1 cellular context compared by ENCODE assay signal in the genomic region with DNA sequence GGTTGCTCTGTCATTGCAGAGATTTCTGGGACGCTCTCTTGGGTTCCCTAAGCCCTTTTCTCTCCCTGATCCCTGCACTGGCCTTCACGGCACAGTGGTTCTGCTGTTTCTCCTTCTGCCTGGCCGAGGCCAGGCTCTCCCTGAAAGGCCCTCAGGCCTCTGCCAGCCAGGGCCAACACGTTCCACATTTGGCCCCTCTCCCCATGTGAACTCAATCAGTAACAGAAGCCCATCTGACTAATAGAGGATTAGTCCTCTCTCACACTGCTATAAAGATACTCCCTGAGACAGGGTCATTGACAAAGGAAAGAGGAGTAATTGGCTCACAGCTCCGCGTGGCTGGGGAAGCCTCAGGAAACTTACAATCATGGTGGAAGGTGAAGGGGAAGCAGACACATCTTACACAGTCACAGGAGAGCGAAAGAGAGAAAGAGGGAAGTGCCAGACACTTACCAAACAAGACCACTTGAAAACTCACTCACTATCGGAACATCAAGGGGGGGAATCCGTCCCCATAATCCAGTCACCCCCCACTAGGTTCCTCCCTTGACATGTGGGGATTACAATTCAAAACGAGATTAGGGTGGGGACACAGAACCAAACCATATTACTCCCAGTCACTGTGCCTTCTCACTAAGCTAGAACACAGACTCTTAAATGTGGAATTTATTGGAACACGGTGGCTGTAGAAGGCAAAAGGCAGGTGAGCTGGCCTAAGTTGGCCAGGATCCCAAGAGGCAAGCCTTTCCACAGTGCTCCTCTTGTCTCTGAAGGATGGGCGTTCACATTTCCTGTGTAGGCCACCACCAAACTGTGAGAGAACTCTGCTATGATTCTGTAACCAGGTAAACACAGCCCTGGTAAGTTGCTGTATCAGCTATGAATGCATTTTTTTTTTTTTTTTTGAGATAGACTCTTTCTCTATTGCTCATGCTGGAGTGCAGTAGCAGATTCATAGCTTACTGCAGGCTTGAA.
TF ChIP-seq lines count a peak whose summit lies in the region.

No MANE protein-coding gene starts in this region.

TF ChIP-seq in GM23338, 12 proteins besides CTCF, POLR2A, EP300 and RAD21:
- no peak for TF ChIP-seq REST (IDR thresholded peaks at IDR 0.05; ENCODE audit: unreplicated experiment)
- TF ChIP-seq ZNF114 (CRISPR knock-in tag; IDR thresholded peaks at IDR 0.05) = no peak
- TF ChIP-seq, protein P1, sequence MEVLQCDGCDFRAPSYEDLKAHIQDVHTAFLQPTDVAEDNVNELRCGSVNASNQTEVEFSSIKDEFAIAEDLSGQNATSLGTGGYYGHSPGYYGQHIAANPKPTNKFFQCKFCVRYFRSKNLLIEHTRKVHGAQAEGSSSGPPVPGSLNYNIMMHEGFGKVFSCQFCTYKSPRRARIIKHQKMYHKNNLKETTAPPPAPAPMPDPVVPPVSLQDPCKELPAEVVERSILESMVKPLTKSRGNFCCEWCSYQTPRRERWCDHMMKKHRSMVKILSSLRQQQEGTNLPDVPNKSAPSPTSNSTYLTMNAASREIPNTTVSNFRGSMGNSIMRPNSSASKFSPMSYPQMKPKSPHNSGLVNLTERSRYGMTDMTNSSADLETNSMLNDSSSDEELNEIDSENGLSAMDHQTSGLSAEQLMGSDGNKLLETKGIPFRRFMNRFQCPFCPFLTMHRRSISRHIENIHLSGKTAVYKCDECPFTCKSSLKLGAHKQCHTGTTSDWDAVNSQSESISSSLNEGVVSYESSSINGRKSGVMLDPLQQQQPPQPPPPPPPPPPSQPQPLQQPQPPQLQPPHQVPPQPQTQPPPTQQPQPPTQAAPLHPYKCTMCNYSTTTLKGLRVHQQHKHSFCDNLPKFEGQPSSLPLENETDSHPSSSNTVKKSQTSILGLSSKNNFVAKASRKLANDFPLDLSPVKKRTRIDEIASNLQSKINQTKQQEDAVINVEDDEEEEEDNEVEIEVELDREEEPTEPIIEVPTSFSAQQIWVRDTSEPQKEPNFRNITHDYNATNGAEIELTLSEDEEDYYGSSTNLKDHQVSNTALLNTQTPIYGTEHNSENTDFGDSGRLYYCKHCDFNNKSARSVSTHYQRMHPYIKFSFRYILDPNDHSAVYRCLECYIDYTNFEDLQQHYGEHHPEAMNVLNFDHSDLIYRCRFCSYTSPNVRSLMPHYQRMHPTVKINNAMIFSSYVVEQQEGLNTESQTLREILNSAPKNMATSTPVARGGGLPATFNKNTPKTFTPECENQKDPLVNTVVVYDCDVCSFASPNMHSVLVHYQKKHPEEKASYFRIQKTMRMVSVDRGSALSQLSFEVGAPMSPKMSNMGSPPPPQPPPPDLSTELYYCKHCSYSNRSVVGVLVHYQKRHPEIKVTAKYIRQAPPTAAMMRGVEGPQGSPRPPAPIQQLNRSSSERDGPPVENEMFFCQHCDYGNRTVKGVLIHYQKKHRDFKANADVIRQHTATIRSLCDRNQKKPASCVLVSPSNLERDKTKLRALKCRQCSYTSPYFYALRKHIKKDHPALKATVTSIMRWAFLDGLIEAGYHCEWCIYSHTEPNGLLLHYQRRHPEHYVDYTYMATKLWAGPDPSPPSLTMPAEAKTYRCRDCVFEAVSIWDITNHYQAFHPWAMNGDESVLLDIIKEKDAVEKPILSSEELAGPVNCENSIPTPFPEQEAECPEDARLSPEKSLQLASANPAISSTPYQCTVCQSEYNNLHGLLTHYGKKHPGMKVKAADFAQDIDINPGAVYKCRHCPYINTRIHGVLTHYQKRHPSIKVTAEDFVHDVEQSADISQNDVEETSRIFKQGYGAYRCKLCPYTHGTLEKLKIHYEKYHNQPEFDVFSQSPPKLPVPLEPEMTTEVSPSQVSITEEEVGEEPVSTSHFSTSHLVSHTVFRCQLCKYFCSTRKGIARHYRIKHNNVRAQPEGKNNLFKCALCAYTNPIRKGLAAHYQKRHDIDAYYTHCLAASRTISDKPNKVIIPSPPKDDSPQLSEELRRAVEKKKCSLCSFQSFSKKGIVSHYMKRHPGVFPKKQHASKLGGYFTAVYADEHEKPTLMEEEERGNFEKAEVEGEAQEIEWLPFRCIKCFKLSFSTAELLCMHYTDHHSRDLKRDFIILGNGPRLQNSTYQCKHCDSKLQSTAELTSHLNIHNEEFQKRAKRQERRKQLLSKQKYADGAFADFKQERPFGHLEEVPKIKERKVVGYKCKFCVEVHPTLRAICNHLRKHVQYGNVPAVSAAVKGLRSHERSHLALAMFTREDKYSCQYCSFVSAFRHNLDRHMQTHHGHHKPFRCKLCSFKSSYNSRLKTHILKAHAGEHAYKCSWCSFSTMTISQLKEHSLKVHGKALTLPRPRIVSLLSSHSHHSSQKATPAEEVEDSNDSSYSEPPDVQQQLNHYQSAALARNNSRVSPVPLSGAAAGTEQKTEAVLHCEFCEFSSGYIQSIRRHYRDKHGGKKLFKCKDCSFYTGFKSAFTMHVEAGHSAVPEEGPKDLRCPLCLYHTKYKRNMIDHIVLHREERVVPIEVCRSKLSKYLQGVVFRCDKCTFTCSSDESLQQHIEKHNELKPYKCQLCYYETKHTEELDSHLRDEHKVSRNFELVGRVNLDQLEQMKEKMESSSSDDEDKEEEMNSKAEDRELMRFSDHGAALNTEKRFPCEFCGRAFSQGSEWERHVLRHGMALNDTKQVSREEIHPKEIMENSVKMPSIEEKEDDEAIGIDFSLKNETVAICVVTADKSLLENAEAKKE (CRISPR knock-in tag; IDR thresholded peaks at IDR 0.05) = no peak
- no peak for TF ChIP-seq EZH2phosphoT487 (IDR thresholded peaks at IDR 0.05; ENCODE audit: unreplicated experiment)
- TF ChIP-seq ETS1 (IDR thresholded peaks at IDR 0.05) = no peak
